In genomic region chr1:160523789-160524188, GRCh38 we compare ENCODE assay signal across 12 cellular contexts. TPM values are rescaled to one million over a fixed set of nuclear protein-coding genes. Genes with fewer than 3 reads are reported as not detected.
DNase-seq lines count a peak whose midpoint lies in the region; ATAC-seq and TF ChIP-seq lines count a peak whose summit lies in the region.
"Not testable (repeated sequence)": the region's sequence is repeated elsewhere in the genome, so short reads cannot be mapped to it uniquely, and the experiment has no call there.
"Had no signal": no experiment of that assay in that cellular context is flagged by ENCODE, and none has a peak within 500 bp of the region (broad histone marks: within the 10 kb centered on the region; RNA-seq: fewer than 3 reads in every experiment).

No MANE protein-coding gene starts in this region.

- TF ChIP-seq CTCF in CD4-positive, alpha-beta T cell (IDR thresholded peaks at IDR 0.05); activated CD8-positive, alpha-beta T cell treated with anti-CD3 and anti-CD28 coated beads for 36 hours (IDR thresholded peaks at IDR 0.05): not testable (repeated sequence)

- not testable (repeated sequence) for H3K27me3 Mint-ChIP-seq in CD4-positive, alpha-beta T cell; T-helper 2 cell treated with Interferon-gamma antibody and Interleukin-4, amounts not matched to agents 5 μg/mL and 100 μg/mL, for 36 hours (ENCODE audit: low read depth); activated CD8-positive, alpha-beta T cell treated with anti-CD3 and anti-CD28 coated beads for 36 hours; activated T-helper 17 cell treated with anti-CD3 and anti-CD28 coated beads, Interleukin-2, amount 50 U/mL, for 72 hours; activated naive CD8-positive, alpha-beta T cell treated with anti-CD3 and anti-CD28 coated beads, Interleukin-2, amount 10 ng/mL, durations not matched to agents 7 days and 5 days; memory B cell

- not testable (repeated sequence) for DNase-seq in CD4-positive, alpha-beta T cell; T-helper 2 cell treated with Interferon-gamma antibody and Interleukin-4, amounts not matched to agents 5 μg/mL and 100 μg/mL, for 36 hours (ENCODE audit: low spot score); activated CD8-positive, alpha-beta T cell treated with anti-CD3 and anti-CD28 coated beads for 36 hours; activated naive CD8-positive, alpha-beta T cell treated with anti-CD3 and anti-CD28 coated beads, Interleukin-2, amount 10 ng/mL, durations not matched to agents 7 days and 5 days; memory B cell (ENCODE audit: low spot score in 2 of 2); stimulated activated effector memory CD8-positive, alpha-beta T cell treated with anti-CD3 and anti-CD28 coated beads, Interleukin-12 subunit alpha, Interleukin-12 subunit beta, amount 100 ng/mL, for 72 hours (ENCODE audit: low spot score in 2 of 2)

- not testable (repeated sequence) for H3K9me3 ChIP-seq in CD4-positive, alpha-beta T cell (ENCODE audit: control insufficient read depth, low read length)
- H3K9me3 ChIP-seq in KOPT-K1 (ENCODE audit: insufficient read depth, low read length, poor library complexity, severe bottlenecking) = peaks cover 16% of the 10 kb centered on the region

- POLR2A ChIA-PET in CD4-positive, alpha-beta T cell (lab: Charles Lee) = interaction anchor here (1.0 to 2.2 kb wide), 10 partner anchors 12 to 184 kb away, joined by 3 to 20 read pairs (median 6); no protein-coding TSS in a partner anchor
- POLR2A ChIA-PET in activated CD8-positive, alpha-beta T cell treated with anti-CD3 and anti-CD28 coated beads for 36 hours (lab: Charles Lee) = interaction anchor here (0.9 to 2.2 kb wide), 13 partner anchors 11 to 122 kb away, joined by 3 to 17 read pairs (median 3); no protein-coding TSS in a partner anchor
- POLR2A ChIA-PET in activated naive CD8-positive, alpha-beta T cell treated with anti-CD3 and anti-CD28 coated beads, Interleukin-2, amount 10 ng/mL, durations not matched to agents 7 days and 5 days (lab: Charles Lee) = interaction anchor here (0.6 to 3.5 kb wide), 6 partner anchors 17 to 72 kb away, joined by 3 to 24 read pairs (median 3); no protein-coding TSS in a partner anchor

- H3K27ac ChIP-seq in CD4-positive, alpha-beta T cell (ENCODE audit: low read depth, low read length) = not testable (repeated sequence)
- peak overlapping the region; percentile 90 for H3K27ac ChIP-seq in KOPT-K1 (ENCODE audit: low read depth, low read length, poor library complexity, severe bottlenecking)

- intact Hi-C loops in CD4-positive, alpha-beta T cell (cut with DNase I, micrococcal nuclease) = loop anchor here (5.0 kb wide), 2 partner anchors 54 to 86 kb away; partner anchors contain the start of gene CD84 (in 1 of the 2)
- intact Hi-C loops in activated CD8-positive, alpha-beta T cell treated with anti-CD3 and anti-CD28 coated beads for 36 hours (cut with micrococcal nuclease) = loop anchor here (5.0 kb wide), 3 partner anchors 51 to 91 kb away; partner anchors contain the start of gene CD84

- H3K27me3 ChIP-seq in CD4-positive, alpha-beta T cell (ENCODE audit: control insufficient read depth, insufficient read depth, low read length) = not testable (repeated sequence)

- peak overlapping the region; percentile 99 for H3K27ac Mint-ChIP-seq in CD4-positive, alpha-beta T cell
- peak overlapping the region; percentile 60 for H3K27ac Mint-ChIP-seq in T-helper 2 cell treated with Interferon-gamma antibody and Interleukin-4, amounts not matched to agents 5 μg/mL and 100 μg/mL, for 36 hours
- H3K27ac Mint-ChIP-seq in activated CD8-positive, alpha-beta T cell treated with anti-CD3 and anti-CD28 coated beads for 36 hours = peak overlapping the region; percentile 84
- peak overlapping the region; percentile 12 for H3K27ac Mint-ChIP-seq in activated T-helper 17 cell treated with anti-CD3 and anti-CD28 coated beads, Interleukin-2, amount 50 U/mL, for 72 hours
- H3K27ac Mint-ChIP-seq in activated naive CD8-positive, alpha-beta T cell treated with anti-CD3 and anti-CD28 coated beads, Interleukin-2, amount 10 ng/mL, durations not matched to agents 7 days and 5 days = peak overlapping the region; percentile 58
- H3K27ac Mint-ChIP-seq in memory B cell = not testable (repeated sequence)
- peak overlapping the region; percentile 46 for H3K27ac Mint-ChIP-seq in stimulated activated effector memory CD8-positive, alpha-beta T cell treated with anti-CD3 and anti-CD28 coated beads, Interleukin-12 subunit alpha, Interleukin-12 subunit beta, amount 100 ng/mL, for 72 hours

- not testable (repeated sequence) for H3K36me3 ChIP-seq in KOPT-K1 (ENCODE audit: insufficient read depth, low read length)

- CTCF ChIA-PET in CD4-positive, alpha-beta T cell (lab: Charles Lee) = interaction anchor here (0.7 to 1.5 kb wide), 2 partner anchors 13 to 83 kb away, joined by 3 read pairs; no protein-coding TSS in a partner anchor
- CTCF ChIA-PET in activated CD8-positive, alpha-beta T cell treated with anti-CD3 and anti-CD28 coated beads for 36 hours (lab: Charles Lee) = interaction anchor here (0.6 to 3.5 kb wide), 10 partner anchors 11 to 95 kb away, joined by 3 to 25 read pairs (median 4); no protein-coding TSS in a partner anchor

- peaks cover 15% of the 10 kb centered on the region for H3K9me3 Mint-ChIP-seq in CD4-positive, alpha-beta T cell
- H3K9me3 Mint-ChIP-seq in T-helper 2 cell treated with Interferon-gamma antibody and Interleukin-4, amounts not matched to agents 5 μg/mL and 100 μg/mL, for 36 hours = peaks cover 31% of the 10 kb centered on the region
- H3K9me3 Mint-ChIP-seq in activated CD8-positive, alpha-beta T cell treated with anti-CD3 and anti-CD28 coated beads for 36 hours = peaks cover 38% of the 10 kb centered on the region
- H3K9me3 Mint-ChIP-seq in activated T-helper 17 cell treated with anti-CD3 and anti-CD28 coated beads, Interleukin-2, amount 50 U/mL, for 72 hours = peaks cover 10% of the 10 kb centered on the region
- H3K9me3 Mint-ChIP-seq in activated naive CD8-positive, alpha-beta T cell treated with anti-CD3 and anti-CD28 coated beads, Interleukin-2, amount 10 ng/mL, durations not matched to agents 7 days and 5 days = peaks cover 13% of the 10 kb centered on the region
- H3K9me3 Mint-ChIP-seq in memory B cell = not testable (repeated sequence)
- peaks cover 12% of the 10 kb centered on the region for H3K9me3 Mint-ChIP-seq in stimulated activated effector memory CD8-positive, alpha-beta T cell treated with anti-CD3 and anti-CD28 coated beads, Interleukin-12 subunit alpha, Interleukin-12 subunit beta, amount 100 ng/mL, for 72 hours

- peak overlapping the region; percentile 75 for H3K4me3 Mint-ChIP-seq in CD4-positive, alpha-beta T cell
- H3K4me3 Mint-ChIP-seq in T-helper 2 cell treated with Interferon-gamma antibody and Interleukin-4, amounts not matched to agents 5 μg/mL and 100 μg/mL, for 36 hours = peak overlapping the region; percentile 61
- peak overlapping the region; percentile 41 for H3K4me3 Mint-ChIP-seq in activated CD8-positive, alpha-beta T cell treated with anti-CD3 and anti-CD28 coated beads for 36 hours
- peak overlapping the region; percentile 90 for H3K4me3 Mint-ChIP-seq in activated T-helper 17 cell treated with anti-CD3 and anti-CD28 coated beads, Interleukin-2, amount 50 U/mL, for 72 hours
- H3K4me3 Mint-ChIP-seq in activated naive CD8-positive, alpha-beta T cell treated with anti-CD3 and anti-CD28 coated beads, Interleukin-2, amount 10 ng/mL, durations not matched to agents 7 days and 5 days = peak overlapping the region; percentile 52
- H3K4me3 Mint-ChIP-seq in memory B cell = peak overlapping the region; percentile 57
- H3K4me3 Mint-ChIP-seq in stimulated activated effector memory CD8-positive, alpha-beta T cell treated with anti-CD3 and anti-CD28 coated beads, Interleukin-12 subunit alpha, Interleukin-12 subunit beta, amount 100 ng/mL, for 72 hours = peak overlapping the region; percentile 76

- ATAC-seq in CD4-positive, alpha-beta T cell (ENCODE audit: poor library complexity); activated CD8-positive, alpha-beta T cell treated with anti-CD3 and anti-CD28 coated beads for 36 hours; activated T-helper 17 cell treated with anti-CD3 and anti-CD28 coated beads, Interleukin-2, amount 50 U/mL, for 72 hours (replicated peaks); activated naive CD8-positive, alpha-beta T cell treated with anti-CD3 and anti-CD28 coated beads, Interleukin-2, amount 10 ng/mL, durations not matched to agents 7 days and 5 days (ENCODE audit: low read depth); memory B cell (ENCODE audit: low read depth); stimulated activated effector memory CD8-positive, alpha-beta T cell treated with anti-CD3 and anti-CD28 coated beads, Interleukin-12 subunit alpha, Interleukin-12 subunit beta, amount 100 ng/mL, for 72 hours: not testable (repeated sequence)

- H3K4me1 Mint-ChIP-seq in CD4-positive, alpha-beta T cell (ENCODE audit: low read depth) = peaks cover 73% of the 10 kb centered on the region
- peaks cover 52% of the 10 kb centered on the region for H3K4me1 Mint-ChIP-seq in T-helper 2 cell treated with Interferon-gamma antibody and Interleukin-4, amounts not matched to agents 5 μg/mL and 100 μg/mL, for 36 hours (ENCODE audit: low read depth)
- peaks cover 51% of the 10 kb centered on the region for H3K4me1 Mint-ChIP-seq in activated CD8-positive, alpha-beta T cell treated with anti-CD3 and anti-CD28 coated beads for 36 hours (ENCODE audit: low read depth)
- H3K4me1 Mint-ChIP-seq in activated T-helper 17 cell treated with anti-CD3 and anti-CD28 coated beads, Interleukin-2, amount 50 U/mL, for 72 hours = peaks cover 57% of the 10 kb centered on the region
- peaks cover 38% of the 10 kb centered on the region for H3K4me1 Mint-ChIP-seq in activated naive CD8-positive, alpha-beta T cell treated with anti-CD3 and anti-CD28 coated beads, Interleukin-2, amount 10 ng/mL, durations not matched to agents 7 days and 5 days
- H3K4me1 Mint-ChIP-seq in memory B cell = peaks cover 30% of the 10 kb centered on the region
- peaks cover 79% of the 10 kb centered on the region for H3K4me1 Mint-ChIP-seq in stimulated activated effector memory CD8-positive, alpha-beta T cell treated with anti-CD3 and anti-CD28 coated beads, Interleukin-12 subunit alpha, Interleukin-12 subunit beta, amount 100 ng/mL, for 72 hours

- H3K36me3 Mint-ChIP-seq in CD4-positive, alpha-beta T cell (ENCODE audit: low read depth) = peaks cover 40% of the 10 kb centered on the region
- peaks cover 41% of the 10 kb centered on the region for H3K36me3 Mint-ChIP-seq in T-helper 2 cell treated with Interferon-gamma antibody and Interleukin-4, amounts not matched to agents 5 μg/mL and 100 μg/mL, for 36 hours (ENCODE audit: low read depth)
- peaks cover 63% of the 10 kb centered on the region for H3K36me3 Mint-ChIP-seq in activated CD8-positive, alpha-beta T cell treated with anti-CD3 and anti-CD28 coated beads for 36 hours (ENCODE audit: low read depth)
- peaks cover 43% of the 10 kb centered on the region for H3K36me3 Mint-ChIP-seq in activated T-helper 17 cell treated with anti-CD3 and anti-CD28 coated beads, Interleukin-2, amount 50 U/mL, for 72 hours (ENCODE audit: low read depth)
- peaks cover 30% of the 10 kb centered on the region for H3K36me3 Mint-ChIP-seq in activated naive CD8-positive, alpha-beta T cell treated with anti-CD3 and anti-CD28 coated beads, Interleukin-2, amount 10 ng/mL, durations not matched to agents 7 days and 5 days
- H3K36me3 Mint-ChIP-seq in memory B cell = peaks cover 13% of the 10 kb centered on the region
- H3K36me3 Mint-ChIP-seq in stimulated activated effector memory CD8-positive, alpha-beta T cell treated with anti-CD3 and anti-CD28 coated beads, Interleukin-12 subunit alpha, Interleukin-12 subunit beta, amount 100 ng/mL, for 72 hours = not testable (repeated sequence)

RNA-seq across cellular contexts. Expression of gene SLAMF6, which starts 0.7 kb away (rescaled TPM):
- total RNA-seq in CD4-positive, alpha-beta T cell = 1 to 10 TPM; 6.3 to 7.3 TPM
- 10 to 100 TPM; 42.8 to 43.9 TPM for total RNA-seq in activated CD8-positive, alpha-beta T cell treated with anti-CD3 and anti-CD28 coated beads for 36 hours
- total RNA-seq in activated T-helper 17 cell treated with anti-CD3 and anti-CD28 coated beads, Interleukin-2, amount 50 U/mL, for 72 hours = 10 to 100 TPM; 17.4 to 28.6 TPM
- total RNA-seq in activated naive CD8-positive, alpha-beta T cell treated with anti-CD3 and anti-CD28 coated beads, Interleukin-2, amount 10 ng/mL, durations not matched to agents 7 days and 5 days = 10 to 100 TPM; 43.0 to 48.1 TPM
- total RNA-seq: A172, Caco-2, IMR-90, LHCN-M2 had no signal

RNA-seq across cellular contexts. Expression of gene CD84, which starts 55.5 kb away (rescaled TPM):
- 10 to 100 TPM; 32.7 to 36.9 TPM for total RNA-seq in CD4-positive, alpha-beta T cell
- total RNA-seq in activated CD8-positive, alpha-beta T cell treated with anti-CD3 and anti-CD28 coated beads for 36 hours = 10 to 100 TPM; 18.1 to 20.1 TPM
- 10 to 100 TPM; 15.7 to 37.3 TPM for total RNA-seq in activated T-helper 17 cell treated with anti-CD3 and anti-CD28 coated beads, Interleukin-2, amount 50 U/mL, for 72 hours
- 10 to 100 TPM; 58.5 to 66.8 TPM for total RNA-seq in activated naive CD8-positive, alpha-beta T cell treated with anti-CD3 and anti-CD28 coated beads, Interleukin-2, amount 10 ng/mL, durations not matched to agents 7 days and 5 days
- total RNA-seq: A172, Caco-2, IMR-90, LHCN-M2 had no signal
